ENCODE assay signal across 8 cellular contexts in genomic region chr17:77957869-77958715, GRCh38.
DNase-seq lines count a peak whose midpoint lies in the region; ATAC-seq and TF ChIP-seq lines count a peak whose summit lies in the region.

TSS of gene TNRC6C (plus strand) at chr17:77958703. CDS start at chr17:78004207, 45,504 bp downstream.

- TF ChIP-seq CTCF in choroid plexus epithelial cell (conservative IDR thresholded peaks at IDR 0.05; ENCODE audit: low read depth, low read length): peak; percentile 30

- H3K4me3 ChIP-seq in choroid plexus epithelial cell (ENCODE audit: low read depth, low read length): peak within 1 kb of the TSS; percentile 70

- TF ChIP-seq POLR2A in GM19099 (IDR thresholded peaks at IDR 0.05; ENCODE audit: extremely low read depth, insufficient read length, low read depth): peak; percentile 99

- ATAC-seq in HG03432 (IDR thresholded peaks at IDR 0.05; ENCODE audit: unreplicated experiment): peak; percentile 85

- DNase-seq in Ammon's horn (ENCODE audit: low spot score) (peak; percentile 100), NCI-H510A treated with DMSO at 0.1 percent for 48 hours (lab: John Stamatoyannopoulos, UW) (peak; percentile 98), choroid plexus epithelial cell (ENCODE audit: low read depth) (peak; percentile 99), kidney glomerular epithelial cell (lab: John Stamatoyannopoulos, UW) (peak; percentile 99)
- peak; percentile 100 for DNase-seq in activated CD4-positive, alpha-beta T cell treated with anti-CD3 and anti-CD28 coated beads for 4 hours
- DNase-seq in stimulated activated CD4-positive, alpha-beta T cell treated with anti-CD3 and anti-CD28 coated beads, Interleukin-15, amount 100 ng/mL, for 48 hours (ENCODE audit: low read depth in 2 of 2): peak; percentile 100

Comparison
In these comparisons a context has a peak if more than half of its experiments do, and no peak if none do; other contexts are left out.
1. Peak in every context shown above with its lines: DNase-seq, ATAC-seq and H3K4me3 ChIP-seq.